ENCODE assay signal across 15 cellular contexts in the genomic region with DNA sequence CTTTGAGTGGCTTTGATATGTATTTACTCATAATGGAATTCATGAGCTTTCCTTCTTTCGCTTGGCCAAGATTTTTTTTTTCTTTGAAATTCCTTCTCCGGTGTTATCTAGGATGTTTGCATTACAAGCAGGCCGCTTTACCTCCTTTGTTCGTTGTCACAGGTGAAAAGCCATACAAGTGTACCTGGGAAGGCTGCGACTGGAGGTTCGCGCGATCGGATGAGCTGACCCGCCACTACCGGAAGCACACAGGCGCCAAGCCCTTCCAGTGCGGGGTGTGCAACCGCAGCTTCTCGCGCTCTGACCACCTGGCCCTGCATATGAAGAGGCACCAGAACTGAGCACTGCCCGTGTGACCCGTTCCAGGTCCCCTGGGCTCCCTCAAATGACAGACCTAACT. TPM values are rescaled to one million over a fixed set of nuclear protein-coding genes. Genes with fewer than 3 reads are reported as not detected.
A peak's percentile ranks its signal among the peaks of the same experiment; 100 is the strongest.
DNase-seq lines count a peak whose midpoint lies in the region; ATAC-seq, FAIRE-seq and TF ChIP-seq lines count a peak whose summit lies in the region.
"Had no signal": no experiment of that assay in that cellular context is flagged by ENCODE, and none has a peak within 500 bp of the region (broad histone marks: within the 10 kb centered on the region; RNA-seq: fewer than 3 reads in every experiment).

No MANE protein-coding gene starts in this region.

- H3K27ac Mint-ChIP-seq in activated naive CD8-positive, alpha-beta T cell treated with anti-CD3 and anti-CD28 coated beads, Interleukin-2, amount 50 U/mL, for 24 hours: no peak overlapping the region
- H3K27ac Mint-ChIP-seq: T-helper 2 cell treated with Interferon-gamma antibody and Interleukin-4, amounts not matched to agents 5 μg/mL and 100 μg/mL, for 36 hours had no signal

- H2AK5ac ChIP-seq in H1 (ENCODE audit: low read depth, low read length): no peak overlapping the region

- peak; percentile 37 for ATAC-seq in left lung
- ATAC-seq in activated naive CD8-positive, alpha-beta T cell treated with anti-CD3 and anti-CD28 coated beads, Interleukin-2, amount 50 U/mL, for 24 hours: no peak
- ATAC-seq: body of pancreas, psoas muscle had no signal

- WGBS in H1 (ENCODE audit: extremely low coverage in 1 of 2, insufficient coverage in 1 of 2, insufficient read length in 1 of 2, insufficient replicate concordance in 2 of 2, low coverage in 1 of 2, low lambda C conversion rate in 2 of 2, missing lambda C conversion rate in 1 of 2), 2 experiments: 5% methylated on average over 18 of the region's 18 CpGs; no CpG with 5 or more reads in 1 of the 2 experiments
- WGBS in small intestine, 3 donors: 20 to 55% (median 47%) methylated on average over 18 of the region's 18 CpGs
- WGBS in GM23248 (ENCODE audit: low coverage in 1 of 2, low lambda C conversion rate in 2 of 2, missing lambda C conversion rate in 2 of 2), 2 experiments: 83 to 84% methylated on average over 18 of the region's 18 CpGs

- TF ChIP-seq POLR2A in H1 (IDR thresholded peaks at IDR 0.05; ENCODE audit: control extremely low read depth in 1 of 2, low read depth in 2 of 2, low read length in 2 of 2): no peak

- H3K9ac ChIP-seq in HUES48 (ENCODE audit: low read depth, low read length): no peak overlapping the region
- H3K9ac ChIP-seq in H1 (replicated peaks in 1 of 4; ENCODE audit: extremely low read depth in 1 of 4, low read depth in 3 of 4, low read length in 3 of 4): peak overlapping the region in 1 of 4 experiments; percentile 56; a peak in 1 of 7 replicates
- no peak overlapping the region for H3K9ac ChIP-seq in GM23248

- H3K14ac ChIP-seq in H1 (ENCODE audit: insufficient read length): no peak overlapping the region

- H3K9me3 ChIP-seq in HUES48 (ENCODE audit: control insufficient read depth, insufficient read depth, low read length) (no peaks in the 10 kb centered on the region), H1 (ENCODE audit: insufficient read depth in 2 of 2, low read depth in 1 of 2, low read length in 1 of 2) (no peaks in the 10 kb centered on the region), left lung (no peaks in the 10 kb centered on the region), small intestine (ENCODE audit: control insufficient read depth, low read depth) (no peaks in the 10 kb centered on the region), tibial artery (no peaks in the 10 kb centered on the region), GM23248 (ENCODE audit: low read depth) (no peaks in the 10 kb centered on the region)
- H3K9me3 ChIP-seq: body of pancreas, psoas muscle had no signal

- H3K56ac ChIP-seq in H1 (replicated peaks; ENCODE audit: insufficient read length, low read depth, low read length): no peak overlapping the region

- H2BK20ac ChIP-seq in H1 (ENCODE audit: low read length): no peak overlapping the region

- no peak overlapping the region for H3K23ac ChIP-seq in H1 (ENCODE audit: insufficient read length)

- TF ChIP-seq CTCF in H1 (IDR thresholded peaks at IDR 0.05; ENCODE audit: control extremely low read depth in 1 of 3, insufficient read depth in 1 of 3, low read depth in 1 of 3, low read length in 3 of 3) (no peak), left lung (IDR thresholded peaks at IDR 0.05) (no peak), tibial artery (IDR thresholded peaks at IDR 0.05) (no peak)

- no peak overlapping the region for H3K4ac ChIP-seq in H1 (replicated peaks; ENCODE audit: insufficient read length, low read depth, low read length)

- no peak for FAIRE-seq in H1 (lab: Jason Lieb, UNC)
- no peak for FAIRE-seq in small intestine (lab: Jason Lieb, UNC)

- H3K79me2 ChIP-seq in H1 (ENCODE audit: control insufficient read depth in 1 of 2, insufficient read depth in 2 of 2, low read length in 2 of 2) (no peaks in the 10 kb centered on the region), GM23248 (ENCODE audit: insufficient read depth) (no peaks in the 10 kb centered on the region)

- POLR2A ChIA-PET in H1 (lab: Charles Lee; ENCODE audit: partially characterized antibody): interaction anchor here (0.6 to 2.0 kb wide), 6 partner anchors 10 to 666 kb away, joined by 3 to 8 read pairs (median 6); a partner anchor contains a TSS

- no peak overlapping the region for H3K4me3 Mint-ChIP-seq in activated naive CD8-positive, alpha-beta T cell treated with anti-CD3 and anti-CD28 coated beads, Interleukin-2, amount 50 U/mL, for 24 hours
- H3K4me3 Mint-ChIP-seq: T-helper 2 cell treated with Interferon-gamma antibody and Interleukin-4, amounts not matched to agents 5 μg/mL and 100 μg/mL, for 36 hours had no signal

- H2BK12ac ChIP-seq in H1 (ENCODE audit: low read depth, low read length): no peak overlapping the region; the same call in 1 of the 2 replicates

- H3K9me3 Mint-ChIP-seq in activated naive CD8-positive, alpha-beta T cell treated with anti-CD3 and anti-CD28 coated beads, Interleukin-2, amount 50 U/mL, for 24 hours: no peaks in the 10 kb centered on the region
- H3K9me3 Mint-ChIP-seq: T-helper 2 cell treated with Interferon-gamma antibody and Interleukin-4, amounts not matched to agents 5 μg/mL and 100 μg/mL, for 36 hours had no signal

- peak overlapping the region; percentile 71; the same call in 1 of the 2 replicates for H4K8ac ChIP-seq in H1 (ENCODE audit: extremely low read depth, insufficient read depth, low read length)

- peak overlapping the region; percentile 91; the same call in 1 of the 2 replicates for H3K18ac ChIP-seq in H1 (ENCODE audit: extremely low read depth, low read length)

- no peaks in the 10 kb centered on the region for H3F3A ChIP-seq in GM23248 (ENCODE audit: insufficient read depth)

- no peak overlapping the region for H4K5ac ChIP-seq in H1 (ENCODE audit: insufficient read length, low read depth, low read length)

- H3K27ac ChIP-seq in HUES48 (ENCODE audit: low read depth, low read length) (peak overlapping the region; percentile 66), H1 (ENCODE audit: low read depth, low read length) (no peak overlapping the region), left lung (peak overlapping the region in 1 of 2 donors; percentile 68), small intestine (ENCODE audit: low read depth in 1 of 2, low read length in 1 of 2) (peak overlapping the region; percentile 41 to 66), tibial artery (no peak overlapping the region), GM23248 (no peak overlapping the region)
- H3K27ac ChIP-seq: body of pancreas, psoas muscle had no signal

- no peak overlapping the region for H4K91ac ChIP-seq in H1 (replicated peaks; ENCODE audit: insufficient read length, low read length)

- peak overlapping the region; percentile 56 to 67 for H3K4me2 ChIP-seq in H1 (ENCODE audit: insufficient read depth in 1 of 2, low read depth in 2 of 2, low read length in 2 of 2)
- H3K4me2 ChIP-seq in GM23248 (ENCODE audit: unreplicated experiment): no peak overlapping the region

- H3K4me1 Mint-ChIP-seq in activated naive CD8-positive, alpha-beta T cell treated with anti-CD3 and anti-CD28 coated beads, Interleukin-2, amount 50 U/mL, for 24 hours: peaks cover 2% of the 10 kb centered on the region

- TF ChIP-seq EP300 in H1 (IDR thresholded peaks at IDR 0.05; ENCODE audit: borderline replicate concordance in 1 of 2, low read depth in 2 of 2, low read length in 2 of 2): no peak

- 0 out of 4 replicates have a peak, but pooled peaks of 1 of the 2 experiments have one; percentile 0 for TF ChIP-seq RAD21 in H1 (IDR thresholded peaks at IDR 0.05 in 1 of 2, conservative IDR thresholded peaks at IDR 0.05 in 1 of 2; ENCODE audit: low read depth in 2 of 2, low read length in 2 of 2)

- H3K79me1 ChIP-seq in H1 (ENCODE audit: low read depth, low read length): no peaks in the 10 kb centered on the region

- H2BK120ac ChIP-seq in H1 (replicated peaks; ENCODE audit: low read depth, low read length): no peak overlapping the region

- peak in 1 of 2 experiments; percentile 56 for DNase-seq in H1 (ENCODE audit: low read depth in 1 of 2, low spot score in 2 of 2)
- no peak for DNase-seq in left lung
- DNase-seq in small intestine: peak; percentile 29
- DNase-seq in activated naive CD8-positive, alpha-beta T cell treated with anti-CD3 and anti-CD28 coated beads, Interleukin-2, amount 50 U/mL, for 24 hours: no peak
- DNase-seq in tibial artery: no peak
- DNase-seq in GM23248: no peak
- no peak for DNase-seq in COLO668 (lab: John Stamatoyannopoulos, UW; ENCODE audit: unreplicated experiment)
- DNase-seq: activated naive CD4-positive, alpha-beta T cell treated with Interleukin-2 at 50 U/mL for 16 hours; KBM-7; NCI-H1092; psoas muscle; SHP77 treated with DMSO at 0.1 percent for 48 hours had no signal

- CTCF ChIA-PET in H1 (lab: Charles Lee; ENCODE audit: partially characterized antibody): interaction anchor here (1.3 kb wide), 1 partner anchor 16 kb away, joined by 3 read pairs; no protein-coding TSS in a partner anchor

- H3K36me3 Mint-ChIP-seq in activated naive CD8-positive, alpha-beta T cell treated with anti-CD3 and anti-CD28 coated beads, Interleukin-2, amount 50 U/mL, for 24 hours (ENCODE audit: low read depth): no peaks in the 10 kb centered on the region

- no peaks in the 10 kb centered on the region for H4K20me1 ChIP-seq in H1 (replicated peaks in 1 of 2; ENCODE audit: control insufficient read depth in 1 of 2, insufficient read depth in 2 of 2, low read length in 2 of 2)
- no peaks in the 10 kb centered on the region for H4K20me1 ChIP-seq in GM23248 (ENCODE audit: insufficient read depth)

- H3K27me3 Mint-ChIP-seq in activated naive CD8-positive, alpha-beta T cell treated with anti-CD3 and anti-CD28 coated beads, Interleukin-2, amount 50 U/mL, for 24 hours: no peaks in the 10 kb centered on the region

- peaks cover 10% of the 10 kb centered on the region; the same call in 1 of the 2 replicates for H3K27me3 ChIP-seq in HUES48 (ENCODE audit: control insufficient read depth, insufficient read depth, low read length)
- H3K27me3 ChIP-seq in H1 (replicated peaks in 1 of 4; ENCODE audit: control insufficient read depth in 3 of 4, extremely low read depth in 1 of 4, insufficient read depth in 3 of 4, low read length in 3 of 4): peaks cover 0 to 2% (median 0%) of the 10 kb centered on the region in 4 experiments; a peak in 3 of 7 replicates
- H3K27me3 ChIP-seq in left lung: no peaks in the 10 kb centered on the region
- no peaks in the 10 kb centered on the region for H3K27me3 ChIP-seq in small intestine (ENCODE audit: control insufficient read depth in 2 of 2, insufficient read depth in 2 of 2, low read length in 2 of 2)
- no peaks in the 10 kb centered on the region for H3K27me3 ChIP-seq in tibial artery
- no peaks in the 10 kb centered on the region for H3K27me3 ChIP-seq in GM23248 (replicated peaks; ENCODE audit: insufficient read depth)
- H3K27me3 ChIP-seq: body of pancreas had no signal

- H3K9me2 ChIP-seq in GM23248 (ENCODE audit: insufficient read depth): no peaks in the 10 kb centered on the region

- no peak overlapping the region for H2AFZ ChIP-seq in H1 (ENCODE audit: low read length)
- no peak overlapping the region for H2AFZ ChIP-seq in GM23248

- peak overlapping the region; percentile 46 for H3K4me3 ChIP-seq in HUES48 (ENCODE audit: low read depth, low read length)
- peak overlapping the region; percentile 14 to 54 (median 38); a peak in 6 of 8 replicates for H3K4me3 ChIP-seq in H1 (ENCODE audit: extremely low read depth in 1 of 4, insufficient read depth in 2 of 4, low read depth in 3 of 4, low read length in 4 of 4)
- H3K4me3 ChIP-seq in left lung: no peak overlapping the region
- H3K4me3 ChIP-seq in small intestine (ENCODE audit: low read depth in 1 of 2, low read length in 2 of 2): peak overlapping the region in 1 of 2 donors; percentile 11
- no peak overlapping the region for H3K4me3 ChIP-seq in tibial artery
- no peak overlapping the region for H3K4me3 ChIP-seq in GM23248
- H3K4me3 ChIP-seq: body of pancreas, psoas muscle had no signal

- in situ Hi-C loops in GM23248 (cut with MboI): no loop called here

- intact Hi-C loops in left lung (cut with DNase I): no loop called here
- intact Hi-C loops in tibial artery (cut with DNase I; ENCODE audit: low total_unique reads): no loop called here

- H2BK15ac ChIP-seq in H1 (ENCODE audit: low read length): no peak overlapping the region

- H2BK5ac ChIP-seq in H1 (ENCODE audit: low read depth, low read length): no peak overlapping the region; the same call in 1 of the 2 replicates

- H3K4me1 ChIP-seq in HUES48 (ENCODE audit: control insufficient read depth, insufficient read depth, low read length) (peaks cover 40% of the 10 kb centered on the region), H1 (replicated peaks in 1 of 4; ENCODE audit: control insufficient read depth in 3 of 4, insufficient read depth in 4 of 4, low read length in 3 of 4) (peaks cover 0 to 2% (median under 1%) of the 10 kb centered on the region in 4 experiments; a peak in 5 of 7 replicates), left lung (peaks cover 2 to 7% of the 10 kb centered on the region in 2 donors), small intestine (ENCODE audit: control insufficient read depth in 2 of 2, insufficient read depth in 1 of 2, low read depth in 1 of 2, low read length in 1 of 2) (peaks cover 0 to 2% of the 10 kb centered on the region in 2 donors), tibial artery (peaks cover 0 to 16% (median 4%) of the 10 kb centered on the region in 4 donors), GM23248 (ENCODE audit: insufficient read depth) (no peaks in the 10 kb centered on the region)
- H3K4me1 ChIP-seq: psoas muscle had no signal

- H3K36me3 ChIP-seq in HUES48 (ENCODE audit: control insufficient read depth, insufficient read depth, low read length): no peaks in the 10 kb centered on the region
- H3K36me3 ChIP-seq in H1 (ENCODE audit: control insufficient read depth in 2 of 4, insufficient read depth in 4 of 4, low read length in 3 of 4): no peaks in the 10 kb centered on the region
- peaks cover 0 to 5% of the 10 kb centered on the region in 2 donors for H3K36me3 ChIP-seq in left lung
- H3K36me3 ChIP-seq in small intestine (ENCODE audit: control insufficient read depth in 2 of 2, insufficient read depth in 2 of 2, low read length in 2 of 2): peaks cover 0 to 10% of the 10 kb centered on the region in 2 donors
- H3K36me3 ChIP-seq in tibial artery: peaks cover 0 to 13% (median 9%) of the 10 kb centered on the region in 3 donors
- H3K36me3 ChIP-seq in GM23248 (ENCODE audit: low read depth): peaks cover 10% of the 10 kb centered on the region; the same call in 1 of the 2 replicates

- H3K23me2 ChIP-seq in H1 (ENCODE audit: low read depth, low read length): 0 out of 2 replicates have a peak, but pooled peaks cover 2% of the 10 kb centered on the region

RNA-seq across cellular contexts. Expression of a gene that starts 16.7 kb away (rescaled TPM):
- 1.7 and 2.3 TPM in 2 replicates for total RNA-seq in H1 (2021; fragmentation: NEBNext Ultra II Directional; extraction: Animal tissue kit (Norgen Biotek cat#: 25700))
- polyA plus RNA-seq in H1 (2011; rRNA removed): 1.2 and 1.9 TPM in 2 replicates
- polyA plus RNA-seq in H1 (2011; cell fraction: cytosol; rRNA removed): 1.1 TPM
- polyA plus RNA-seq in H1 (2011; cell fraction: nucleus; rRNA removed): 3.3 TPM
- 0.88 to 1.6 TPM (median 1.3 TPM) in 4 replicates for polyA plus RNA-seq in H1 (2012, experiment 1 of 2)
- polyA plus RNA-seq in H1 (2012, experiment 2 of 2): 0.14 TPM
- polyA plus RNA-seq in H1 (2013, experiment 1 of 2): 3.7 TPM
- polyA plus RNA-seq in H1 (2013, experiment 2 of 2): 4.1 TPM
- 4.2 and 7.5 TPM in 2 replicates for polyA minus RNA-seq in H1 (2011; rRNA and poly(A)+ RNA removed)
- 3.3 TPM for polyA minus RNA-seq in H1 (2011; cell fraction: cytosol; rRNA and poly(A)+ RNA removed)
- polyA minus RNA-seq in H1 (2011; cell fraction: nucleus; rRNA and poly(A)+ RNA removed): 11.2 TPM
- 10 to 100 TPM; 34.4 to 52.9 TPM for total RNA-seq in left lung
- 100 to 1,000 TPM; 126 to 178 (median 141) TPM for polyA plus RNA-seq in small intestine
- total RNA-seq in GM23248 (2014; rRNA removed; shearing (Covaris generic)): 5.5 and 6.1 TPM in 2 replicates
- polyA plus RNA-seq in GM23248 (2016; fragmentation: Nextera tagmentation; extraction: Ambion mirVana): 5.6 and 7.1 TPM in 2 replicates

Comparison
In these comparisons a context has a peak if more than half of its experiments do, and no peak if none do; other contexts are left out.
1. H3K27ac ChIP-seq: peak in HUES48 (single experiment) and small intestine (2 of 2); none in H1 (single experiment), tibial artery (0 of 2) and GM23248 (single experiment).
2. H3K4me3 ChIP-seq: peak in HUES48 (single experiment) and H1 (4 of 4); none in left lung (0 of 2), tibial artery (0 of 2) and GM23248 (single experiment).